Comparison of ENCODE assay signal across 1 cellular context in genomic region chr3:170037463-170038433, GRCh38.
TF ChIP-seq lines count a peak whose summit lies in the region.

TSS of gene GPR160 (plus strand) at chr3:170037995. CDS start at chr3:170083973, 45,978 bp downstream.

TF ChIP-seq in K562, 482 proteins besides CTCF, POLR2A, EP300 and RAD21 (continued from another document and continues in another):
- TF ChIP-seq ZNF408 (CRISPR knock-in tag; IDR thresholded peaks at IDR 0.05; ENCODE audit: low read depth) (no peak), NCOA1 (IDR thresholded peaks at IDR 0.05; ENCODE audit: low read depth) (no peak), ZBTB9 (CRISPR knock-in tag; IDR thresholded peaks at IDR 0.05) (no peak), MBD1 (CRISPR knock-in tag; IDR thresholded peaks at IDR 0.05) (no peak; the same call in 1 of the 2 replicates), ZNF263 (CRISPR knock-in tag; IDR thresholded peaks at IDR 0.05; ENCODE audit: borderline replicate concordance) (no peak), ETV1 (tag; conservative IDR thresholded peaks at IDR 0.05; ENCODE audit: low read depth) (no peak), USF2 (CRISPR knock-in tag; IDR thresholded peaks at IDR 0.05) (no peak), ZBTB12 (CRISPR knock-in tag; IDR thresholded peaks at IDR 0.05) (no peak), MBD2 (IDR thresholded peaks at IDR 0.05; ENCODE audit: borderline replicate concordance, low read depth) (peak; percentile 26; the same call in 1 of the 2 replicates), SRSF7 (optimal IDR thresholded peaks at IDR 0.05; ENCODE audit: low read depth, low read length) (no peak), RBM17 (IDR thresholded peaks at IDR 0.05; ENCODE audit: borderline replicate concordance, low read depth, low read length) (no peak), HMG20A (CRISPR knock-in tag; conservative IDR thresholded peaks at IDR 0.05) (no peak), KLF13 (tag; IDR thresholded peaks at IDR 0.05; ENCODE audit: borderline replicate concordance, low read depth) (no peak), L3MBTL2 (IDR thresholded peaks at IDR 0.05) (peak; percentile 37; the same call in 1 of the 2 replicates), PTBP1 (IDR thresholded peaks at IDR 0.05; ENCODE audit: low read depth, low read length) (no peak), TOE1 (IDR thresholded peaks at IDR 0.05; ENCODE audit: borderline replicate concordance) (peak; percentile 47; the same call in 1 of the 2 replicates), TOE1 (CRISPR knock-in tag; IDR thresholded peaks at IDR 0.05; ENCODE audit: borderline replicate concordance, low read depth) (no peak), YY1 (IDR thresholded peaks at IDR 0.05; ENCODE audit: borderline replicate concordance in 1 of 3, control insufficient read depth in 1 of 3, extremely low read depth in 1 of 3, insufficient read depth in 3 of 3, insufficient read length in 1 of 3, insufficient replicate concordance in 2 of 3, low read depth in 1 of 3, low read length in 2 of 3) (peak in 1 of 3 experiments; percentile 35), NR2F6 (CRISPR knock-in tag; IDR thresholded peaks at IDR 0.05) (no peak), OTX1 (CRISPR knock-in tag; IDR thresholded peaks at IDR 0.05) (no peak), ZFP36 (IDR thresholded peaks at IDR 0.05; ENCODE audit: low read depth, low read length, partially characterized antibody) (no peak), CBX1 (IDR thresholded peaks at IDR 0.05; ENCODE audit: low read depth) (peak; percentile 58), PTTG1 (tag; IDR thresholded peaks at IDR 0.05; ENCODE audit: low read depth) (no peak), KAT2B (IDR thresholded peaks at IDR 0.05; ENCODE audit: low read depth, low read length) (no peak), E2F6 (IDR thresholded peaks at IDR 0.05; ENCODE audit: borderline replicate concordance in 1 of 2, extremely low read depth in 1 of 2, insufficient read depth in 1 of 2, insufficient read length in 1 of 2, low read depth in 1 of 2, low read length in 1 of 2, poor library complexity in 1 of 2, severe bottlenecking in 1 of 2) (no peak), E2F5 (CRISPR knock-in tag; IDR thresholded peaks at IDR 0.05) (no peak), ZNF232 (CRISPR knock-in tag; IDR thresholded peaks at IDR 0.05) (no peak), CTCFL (IDR thresholded peaks at IDR 0.05; ENCODE audit: borderline replicate concordance, insufficient read depth, low read depth, low read length, poor library complexity, severe bottlenecking) (peak; percentile 69), RFX7 (CRISPR knock-in tag; IDR thresholded peaks at IDR 0.05) (no peak), NFYB (IDR thresholded peaks at IDR 0.05; ENCODE audit: extremely low read depth, insufficient read length) (no peak), FOXK2 (conservative IDR thresholded peaks at IDR 0.05 in 1 of 2, IDR thresholded peaks at IDR 0.05 in 1 of 2; ENCODE audit: low read depth in 2 of 2) (peak in 1 of 2 experiments; percentile 44; a peak in 1 of 4 replicates), MLLT1 (IDR thresholded peaks at IDR 0.05) (no peak), U2AF1 (optimal IDR thresholded peaks at IDR 0.05; ENCODE audit: low read depth, low read length) (no peak), RBM34 (IDR thresholded peaks at IDR 0.05; ENCODE audit: borderline replicate concordance, insufficient read depth, low read length) (no peak), SMAD3 (CRISPR knock-in tag; conservative IDR thresholded peaks at IDR 0.05) (no peak), GTF2F1 (IDR thresholded peaks at IDR 0.05; ENCODE audit: low read depth, low read length) (no peak), IRF9 (tag; IDR thresholded peaks at IDR 0.05) (no peak), RNF219 (CRISPR knock-in tag; IDR thresholded peaks at IDR 0.05) (no peak), XRCC5 (IDR thresholded peaks at IDR 0.05; ENCODE audit: low read depth, low read length) (no peak), ZNF431 (CRISPR knock-in tag; IDR thresholded peaks at IDR 0.05) (0 out of 2 replicates have a peak, but pooled peaks have one; percentile 45), ZNF639 (CRISPR knock-in tag; conservative IDR thresholded peaks at IDR 0.05 in 1 of 2, IDR thresholded peaks at IDR 0.05 in 1 of 2) (no peak), GABPB1 (CRISPR knock-in tag; IDR thresholded peaks at IDR 0.05) (peak; percentile 65; the same call in 1 of the 2 replicates), GTF2A2 (tag; IDR thresholded peaks at IDR 0.05) (no peak), CSDE1 (IDR thresholded peaks at IDR 0.05) (no peak)
